Comparison of ENCODE assay signal across 1 cellular context in the genomic region with DNA sequence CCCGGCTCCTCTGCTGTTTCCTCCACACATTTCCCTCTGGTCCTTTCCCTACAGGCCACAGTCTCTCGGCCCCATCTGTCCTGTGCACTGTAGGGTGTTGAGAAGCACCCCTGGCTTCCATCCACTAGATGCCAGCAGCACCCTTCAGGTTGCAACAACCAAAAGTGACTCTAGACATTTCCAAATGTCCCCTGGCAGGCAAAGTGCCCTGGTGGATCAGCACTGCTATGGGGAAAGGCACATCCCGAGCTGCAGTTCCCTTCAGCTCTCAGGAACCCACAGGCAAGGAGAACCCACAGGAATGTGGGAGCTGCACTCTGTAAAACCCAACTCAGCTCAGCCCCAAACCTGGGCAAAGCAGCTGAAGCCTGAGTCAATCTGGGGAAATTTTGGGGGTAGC.
TF ChIP-seq lines count a peak whose summit lies in the region.

No MANE protein-coding gene starts in this region.

TF ChIP-seq in H1, 55 proteins besides CTCF, POLR2A, EP300 and RAD21 (continued from another document):
- no peak for TF ChIP-seq SP2 (IDR thresholded peaks at IDR 0.05; ENCODE audit: low read length)
- no peak for TF ChIP-seq BRCA1 (IDR thresholded peaks at IDR 0.05; ENCODE audit: low read depth, low read length)
- TF ChIP-seq HDAC2 (IDR thresholded peaks at IDR 0.05; ENCODE audit: borderline replicate concordance in 1 of 2, low read depth in 2 of 2, low read length in 2 of 2), result no peak
- TF ChIP-seq GTF2F1 (IDR thresholded peaks at IDR 0.05; ENCODE audit: borderline replicate concordance, low read depth, low read length), result no peak
- no peak for TF ChIP-seq SAP30 (IDR thresholded peaks at IDR 0.05; ENCODE audit: insufficient read depth, insufficient replicate concordance, low read length)
- no peak for TF ChIP-seq TCF12 (IDR thresholded peaks at IDR 0.05; ENCODE audit: low read depth, low read length)
- TF ChIP-seq JUN (IDR thresholded peaks at IDR 0.05; ENCODE audit: low read depth, low read length), result no peak
- TF ChIP-seq, protein P1, sequence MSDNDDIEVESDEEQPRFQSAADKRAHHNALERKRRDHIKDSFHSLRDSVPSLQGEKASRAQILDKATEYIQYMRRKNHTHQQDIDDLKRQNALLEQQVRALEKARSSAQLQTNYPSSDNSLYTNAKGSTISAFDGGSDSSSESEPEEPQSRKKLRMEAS (IDR thresholded peaks at IDR 0.05), result no peak
- TF ChIP-seq, protein P2, sequence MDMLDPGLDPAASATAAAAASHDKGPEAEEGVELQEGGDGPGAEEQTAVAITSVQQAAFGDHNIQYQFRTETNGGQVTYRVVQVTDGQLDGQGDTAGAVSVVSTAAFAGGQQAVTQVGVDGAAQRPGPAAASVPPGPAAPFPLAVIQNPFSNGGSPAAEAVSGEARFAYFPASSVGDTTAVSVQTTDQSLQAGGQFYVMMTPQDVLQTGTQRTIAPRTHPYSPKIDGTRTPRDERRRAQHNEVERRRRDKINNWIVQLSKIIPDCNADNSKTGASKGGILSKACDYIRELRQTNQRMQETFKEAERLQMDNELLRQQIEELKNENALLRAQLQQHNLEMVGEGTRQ (IDR thresholded peaks at IDR 0.05; ENCODE audit: low read length), result no peak
- TF ChIP-seq SRF (IDR thresholded peaks at IDR 0.05; ENCODE audit: low read depth, low read length), result no peak
- no peak for TF ChIP-seq EGR1 (IDR thresholded peaks at IDR 0.05; ENCODE audit: borderline replicate concordance, low read depth, low read length)
- no peak for TF ChIP-seq POU5F1 (IDR thresholded peaks at IDR 0.05; ENCODE audit: low read depth, low read length)
- no peak for TF ChIP-seq PHF8 (conservative IDR thresholded peaks at IDR 0.05; ENCODE audit: low read depth, low read length)
